ENCODE assay signal across 13 cellular contexts in the genomic region with DNA sequence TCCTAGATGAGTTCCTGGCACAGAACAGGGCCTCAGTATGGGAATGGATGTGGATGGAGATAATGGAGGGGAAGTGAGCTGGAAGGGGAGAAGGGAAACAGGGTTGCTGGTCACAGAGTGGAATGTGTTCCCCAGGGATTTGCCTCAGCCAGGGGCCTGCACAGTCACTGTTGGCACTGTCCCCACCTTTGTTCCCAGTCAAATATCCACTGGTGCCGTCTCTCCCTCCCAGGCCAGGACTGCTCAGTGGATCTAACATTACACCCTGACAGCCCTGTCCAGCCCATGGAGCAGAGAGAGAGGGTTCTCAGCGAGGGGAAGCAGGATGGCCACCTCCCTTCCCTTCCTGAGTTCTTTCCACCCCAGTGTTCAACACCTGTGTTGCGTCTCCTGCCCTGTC. TPM values are rescaled to one million over a fixed set of nuclear protein-coding genes. Genes with fewer than 3 reads are reported as not detected.
DNase-seq lines count a peak whose midpoint lies in the region; ATAC-seq, FAIRE-seq and TF ChIP-seq lines count a peak whose summit lies in the region.
"Had no signal": no experiment of that assay in that cellular context is flagged by ENCODE, and none has a peak within 500 bp of the region (broad histone marks: within the 10 kb centered on the region; RNA-seq: fewer than 3 reads in every experiment).

No MANE protein-coding gene starts in this region.

- H3K36me3 Mint-ChIP-seq in stimulated activated naive CD8-positive, alpha-beta T cell treated with anti-CD3 and anti-CD28 coated beads, Interleukin-15, Interleukin-2, amounts not matched to agents 100 ng/mL and 50 ng/mL, for 24 hours (ENCODE audit: low read depth): peaks cover 14% of the 10 kb centered on the region
- H3K36me3 Mint-ChIP-seq in naive thymus-derived CD8-positive, alpha-beta T cell: peaks cover 0 to 9% (median 4%) of the 10 kb centered on the region in 3 donors

- H3K27ac Mint-ChIP-seq in stimulated activated naive CD8-positive, alpha-beta T cell treated with anti-CD3 and anti-CD28 coated beads, Interleukin-15, Interleukin-2, amounts not matched to agents 100 ng/mL and 50 ng/mL, for 24 hours: peak overlapping the region; percentile 41
- peak overlapping the region; percentile 95 to 100 (median 96) for H3K27ac Mint-ChIP-seq in naive thymus-derived CD8-positive, alpha-beta T cell

- no peak overlapping the region for H3K4me3 ChIP-seq in coronary artery

- no peak for FAIRE-seq in RCC 7860 (lab: Jason Lieb, UNC)

- H3K4me1 Mint-ChIP-seq in stimulated activated naive CD8-positive, alpha-beta T cell treated with anti-CD3 and anti-CD28 coated beads, Interleukin-15, Interleukin-2, amounts not matched to agents 100 ng/mL and 50 ng/mL, for 24 hours (ENCODE audit: low read depth): peaks cover 72% of the 10 kb centered on the region
- peaks cover 45 to 75% (median 71%) of the 10 kb centered on the region in 4 donors for H3K4me1 Mint-ChIP-seq in naive thymus-derived CD8-positive, alpha-beta T cell

- ATAC-seq in stimulated activated naive CD8-positive, alpha-beta T cell treated with anti-CD3 and anti-CD28 coated beads, Interleukin-15, Interleukin-2, amounts not matched to agents 100 U/mL and 50 U/mL, for 24 hours: no peak
- ATAC-seq in naive thymus-derived CD8-positive, alpha-beta T cell: no peak
- no peak for ATAC-seq in HG03378 (IDR thresholded peaks at IDR 0.05; ENCODE audit: unreplicated experiment)

- no peak for TF ChIP-seq CTCF in coronary artery (IDR thresholded peaks at IDR 0.05)

- no peaks in the 10 kb centered on the region for H3K27me3 Mint-ChIP-seq in stimulated activated naive CD8-positive, alpha-beta T cell treated with anti-CD3 and anti-CD28 coated beads, Interleukin-15, Interleukin-2, amounts not matched to agents 100 ng/mL and 50 ng/mL, for 24 hours
- no peaks in the 10 kb centered on the region for H3K27me3 Mint-ChIP-seq in naive thymus-derived CD8-positive, alpha-beta T cell

- POLR2A ChIA-PET in naive thymus-derived CD8-positive, alpha-beta T cell (lab: Charles Lee): interaction anchor here (1.1 to 3.2 kb wide), 4 partner anchors 8 to 363 kb away, joined by 4 to 30 read pairs (median 15); partner anchors contain the start of gene XXYLT1

- no peak overlapping the region for H3K4me3 Mint-ChIP-seq in stimulated activated naive CD8-positive, alpha-beta T cell treated with anti-CD3 and anti-CD28 coated beads, Interleukin-15, Interleukin-2, amounts not matched to agents 100 ng/mL and 50 ng/mL, for 24 hours
- H3K4me3 Mint-ChIP-seq in naive thymus-derived CD8-positive, alpha-beta T cell: peak overlapping the region; percentile 89 to 96 (median 94)

- DNase-seq in stimulated activated naive CD8-positive, alpha-beta T cell treated with anti-CD3 and anti-CD28 coated beads, Interleukin-15, Interleukin-2, amounts not matched to agents 100 U/mL and 50 U/mL, for 24 hours: no peak
- DNase-seq in coronary artery (ENCODE audit: low spot score) (no peak), RCC 7860 (ENCODE audit: low spot score) (no peak), NCI-H2171 (lab: John Stamatoyannopoulos, UW) (no peak)
- no peak for DNase-seq in naive thymus-derived CD8-positive, alpha-beta T cell
- DNase-seq in stimulated activated CD4-positive, alpha-beta T cell treated with anti-CD3 and anti-CD28 coated beads, Interleukin-4, amount 100 ng/mL, for 24 hours: no peak
- DNase-seq: MV-4-11; stimulated activated CD4-positive, alpha-beta T cell treated with anti-CD3 and anti-CD28 coated beads, Interleukin-4, amount 100 ng/mL, for 4 hours; T1000; upper lobe of right lung had no signal

- H3K9me3 Mint-ChIP-seq in stimulated activated naive CD8-positive, alpha-beta T cell treated with anti-CD3 and anti-CD28 coated beads, Interleukin-15, Interleukin-2, amounts not matched to agents 100 ng/mL and 50 ng/mL, for 24 hours: no peaks in the 10 kb centered on the region
- H3K9me3 Mint-ChIP-seq in naive thymus-derived CD8-positive, alpha-beta T cell: no peaks in the 10 kb centered on the region

- H3K27ac ChIP-seq in coronary artery: peak overlapping the region; percentile 89 to 96
- H3K27ac ChIP-seq: C4-2B, upper lobe of right lung had no signal

RNA-seq across cellular contexts. Expression of gene PPP1R2, which starts 1.5 kb away (rescaled TPM):
- 100 to 1,000 TPM; 140 to 147 TPM for total RNA-seq in naive thymus-derived CD8-positive, alpha-beta T cell
- polyA plus RNA-seq in naive thymus-derived CD8-positive, alpha-beta T cell: 100 to 1,000 TPM; 244 to 265 (median 245) TPM

RNA-seq across cellular contexts. Expression of gene APOD, which starts 39.1 kb away (rescaled TPM):
- not detected for total RNA-seq in naive thymus-derived CD8-positive, alpha-beta T cell
- polyA plus RNA-seq in naive thymus-derived CD8-positive, alpha-beta T cell: not detected
